1 cellular context compared by ENCODE assay signal in the genomic region with DNA sequence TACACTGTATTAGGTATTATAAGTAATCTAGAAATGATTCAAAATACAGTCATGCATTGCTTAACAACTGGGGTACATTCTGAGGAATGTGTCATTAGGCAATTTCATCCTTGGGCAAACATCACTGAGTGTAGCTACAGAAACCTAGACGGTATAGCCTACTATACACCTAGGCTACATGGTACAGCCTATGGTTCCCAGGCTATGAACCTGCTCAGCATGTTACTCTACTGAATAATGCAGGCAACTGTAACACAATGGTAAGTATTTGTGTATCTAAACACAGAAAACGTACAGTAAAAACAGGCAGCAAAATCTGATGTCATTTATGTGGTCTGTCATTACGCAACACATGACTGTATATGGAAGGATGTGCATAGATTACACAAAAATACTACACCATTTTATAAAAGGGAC.
TF ChIP-seq lines count a peak whose summit lies in the region.

No MANE protein-coding gene starts in this region.

TF ChIP-seq in HepG2, 621 proteins besides CTCF, POLR2A, EP300 and RAD21 (continued from another document):
- TF ChIP-seq, protein P1, sequence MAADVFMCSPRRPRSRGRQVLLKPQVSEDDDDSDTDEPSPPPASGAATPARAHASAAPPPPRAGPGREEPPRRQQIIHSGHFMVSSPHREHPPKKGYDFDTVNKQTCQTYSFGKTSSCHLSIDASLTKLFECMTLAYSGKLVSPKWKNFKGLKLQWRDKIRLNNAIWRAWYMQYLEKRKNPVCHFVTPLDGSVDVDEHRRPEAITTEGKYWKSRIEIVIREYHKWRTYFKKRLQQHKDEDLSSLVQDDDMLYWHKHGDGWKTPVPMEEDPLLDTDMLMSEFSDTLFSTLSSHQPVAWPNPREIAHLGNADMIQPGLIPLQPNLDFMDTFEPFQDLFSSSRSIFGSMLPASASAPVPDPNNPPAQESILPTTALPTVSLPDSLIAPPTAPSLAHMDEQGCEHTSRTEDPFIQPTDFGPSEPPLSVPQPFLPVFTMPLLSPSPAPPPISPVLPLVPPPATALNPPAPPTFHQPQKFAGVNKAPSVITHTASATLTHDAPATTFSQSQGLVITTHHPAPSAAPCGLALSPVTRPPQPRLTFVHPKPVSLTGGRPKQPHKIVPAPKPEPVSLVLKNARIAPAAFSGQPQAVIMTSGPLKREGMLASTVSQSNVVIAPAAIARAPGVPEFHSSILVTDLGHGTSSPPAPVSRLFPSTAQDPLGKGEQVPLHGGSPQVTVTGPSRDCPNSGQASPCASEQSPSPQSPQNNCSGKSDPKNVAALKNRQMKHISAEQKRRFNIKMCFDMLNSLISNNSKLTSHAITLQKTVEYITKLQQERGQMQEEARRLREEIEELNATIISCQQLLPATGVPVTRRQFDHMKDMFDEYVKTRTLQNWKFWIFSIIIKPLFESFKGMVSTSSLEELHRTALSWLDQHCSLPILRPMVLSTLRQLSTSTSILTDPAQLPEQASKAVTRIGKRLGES (CRISPR knock-in tag; IDR thresholded peaks at IDR 0.05; ENCODE audit: borderline replicate concordance): no peak
- TF ChIP-seq, protein P2, sequence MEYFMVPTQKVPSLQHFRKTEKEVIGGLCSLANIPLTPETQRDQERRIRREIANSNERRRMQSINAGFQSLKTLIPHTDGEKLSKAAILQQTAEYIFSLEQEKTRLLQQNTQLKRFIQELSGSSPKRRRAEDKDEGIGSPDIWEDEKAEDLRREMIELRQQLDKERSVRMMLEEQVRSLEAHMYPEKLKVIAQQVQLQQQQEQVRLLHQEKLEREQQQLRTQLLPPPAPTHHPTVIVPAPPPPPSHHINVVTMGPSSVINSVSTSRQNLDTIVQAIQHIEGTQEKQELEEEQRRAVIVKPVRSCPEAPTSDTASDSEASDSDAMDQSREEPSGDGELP (IDR thresholded peaks at IDR 0.05; ENCODE audit: borderline replicate concordance, low read depth): no peak
- TF ChIP-seq, protein P3, sequence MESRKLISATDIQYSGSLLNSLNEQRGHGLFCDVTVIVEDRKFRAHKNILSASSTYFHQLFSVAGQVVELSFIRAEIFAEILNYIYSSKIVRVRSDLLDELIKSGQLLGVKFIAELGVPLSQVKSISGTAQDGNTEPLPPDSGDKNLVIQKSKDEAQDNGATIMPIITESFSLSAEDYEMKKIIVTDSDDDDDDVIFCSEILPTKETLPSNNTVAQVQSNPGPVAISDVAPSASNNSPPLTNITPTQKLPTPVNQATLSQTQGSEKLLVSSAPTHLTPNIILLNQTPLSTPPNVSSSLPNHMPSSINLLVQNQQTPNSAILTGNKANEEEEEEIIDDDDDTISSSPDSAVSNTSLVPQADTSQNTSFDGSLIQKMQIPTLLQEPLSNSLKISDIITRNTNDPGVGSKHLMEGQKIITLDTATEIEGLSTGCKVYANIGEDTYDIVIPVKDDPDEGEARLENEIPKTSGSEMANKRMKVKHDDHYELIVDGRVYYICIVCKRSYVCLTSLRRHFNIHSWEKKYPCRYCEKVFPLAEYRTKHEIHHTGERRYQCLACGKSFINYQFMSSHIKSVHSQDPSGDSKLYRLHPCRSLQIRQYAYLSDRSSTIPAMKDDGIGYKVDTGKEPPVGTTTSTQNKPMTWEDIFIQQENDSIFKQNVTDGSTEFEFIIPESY (CRISPR knock-in tag; IDR thresholded peaks at IDR 0.05): no peak
- TF ChIP-seq NFYC (CRISPR knock-in tag; IDR thresholded peaks at IDR 0.05) (no peak), SIN3B (IDR thresholded peaks at IDR 0.05; ENCODE audit: low read length) (no peak), JDP2 (CRISPR knock-in tag; IDR thresholded peaks at IDR 0.05; ENCODE audit: borderline replicate concordance) (no peak), CBFB (CRISPR knock-in tag; IDR thresholded peaks at IDR 0.05) (no peak), ZNF792 (CRISPR knock-in tag; IDR thresholded peaks at IDR 0.05) (no peak), SMARCE1 (IDR thresholded peaks at IDR 0.05; ENCODE audit: borderline replicate concordance) (no peak), ZNF550 (CRISPR knock-in tag; IDR thresholded peaks at IDR 0.05; ENCODE audit: borderline replicate concordance) (no peak), SP5 (CRISPR knock-in tag; IDR thresholded peaks at IDR 0.05; ENCODE audit: borderline replicate concordance, low read depth) (no peak), ZNF724P (CRISPR knock-in tag; IDR thresholded peaks at IDR 0.05; ENCODE audit: borderline replicate concordance) (no peak), RBM22 (optimal IDR thresholded peaks at IDR 0.05; ENCODE audit: low read length) (no peak)
- TF ChIP-seq, protein P4, sequence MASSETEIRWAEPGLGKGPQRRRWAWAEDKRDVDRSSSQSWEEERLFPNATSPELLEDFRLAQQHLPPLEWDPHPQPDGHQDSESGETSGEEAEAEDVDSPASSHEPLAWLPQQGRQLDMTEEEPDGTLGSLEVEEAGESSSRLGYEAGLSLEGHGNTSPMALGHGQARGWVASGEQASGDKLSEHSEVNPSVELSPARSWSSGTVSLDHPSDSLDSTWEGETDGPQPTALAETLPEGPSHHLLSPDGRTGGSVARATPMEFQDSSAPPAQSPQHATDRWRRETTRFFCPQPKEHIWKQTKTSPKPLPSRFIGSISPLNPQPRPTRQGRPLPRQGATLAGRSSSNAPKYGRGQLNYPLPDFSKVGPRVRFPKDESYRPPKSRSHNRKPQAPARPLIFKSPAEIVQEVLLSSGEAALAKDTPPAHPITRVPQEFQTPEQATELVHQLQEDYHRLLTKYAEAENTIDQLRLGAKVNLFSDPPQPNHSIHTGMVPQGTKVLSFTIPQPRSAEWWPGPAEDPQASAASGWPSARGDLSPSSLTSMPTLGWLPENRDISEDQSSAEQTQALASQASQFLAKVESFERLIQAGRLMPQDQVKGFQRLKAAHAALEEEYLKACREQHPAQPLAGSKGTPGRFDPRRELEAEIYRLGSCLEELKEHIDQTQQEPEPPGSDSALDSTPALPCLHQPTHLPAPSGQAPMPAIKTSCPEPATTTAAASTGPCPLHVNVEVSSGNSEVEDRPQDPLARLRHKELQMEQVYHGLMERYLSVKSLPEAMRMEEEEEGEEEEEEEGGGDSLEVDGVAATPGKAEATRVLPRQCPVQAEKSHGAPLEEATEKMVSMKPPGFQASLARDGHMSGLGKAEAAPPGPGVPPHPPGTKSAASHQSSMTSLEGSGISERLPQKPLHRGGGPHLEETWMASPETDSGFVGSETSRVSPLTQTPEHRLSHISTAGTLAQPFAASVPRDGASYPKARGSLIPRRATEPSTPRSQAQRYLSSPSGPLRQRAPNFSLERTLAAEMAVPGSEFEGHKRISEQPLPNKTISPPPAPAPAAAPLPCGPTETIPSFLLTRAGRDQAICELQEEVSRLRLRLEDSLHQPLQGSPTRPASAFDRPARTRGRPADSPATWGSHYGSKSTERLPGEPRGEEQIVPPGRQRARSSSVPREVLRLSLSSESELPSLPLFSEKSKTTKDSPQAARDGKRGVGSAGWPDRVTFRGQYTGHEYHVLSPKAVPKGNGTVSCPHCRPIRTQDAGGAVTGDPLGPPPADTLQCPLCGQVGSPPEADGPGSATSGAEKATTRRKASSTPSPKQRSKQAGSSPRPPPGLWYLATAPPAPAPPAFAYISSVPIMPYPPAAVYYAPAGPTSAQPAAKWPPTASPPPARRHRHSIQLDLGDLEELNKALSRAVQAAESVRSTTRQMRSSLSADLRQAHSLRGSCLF (CRISPR knock-in tag; IDR thresholded peaks at IDR 0.05; ENCODE audit: borderline replicate concordance): no peak
- TF ChIP-seq, protein P5, sequence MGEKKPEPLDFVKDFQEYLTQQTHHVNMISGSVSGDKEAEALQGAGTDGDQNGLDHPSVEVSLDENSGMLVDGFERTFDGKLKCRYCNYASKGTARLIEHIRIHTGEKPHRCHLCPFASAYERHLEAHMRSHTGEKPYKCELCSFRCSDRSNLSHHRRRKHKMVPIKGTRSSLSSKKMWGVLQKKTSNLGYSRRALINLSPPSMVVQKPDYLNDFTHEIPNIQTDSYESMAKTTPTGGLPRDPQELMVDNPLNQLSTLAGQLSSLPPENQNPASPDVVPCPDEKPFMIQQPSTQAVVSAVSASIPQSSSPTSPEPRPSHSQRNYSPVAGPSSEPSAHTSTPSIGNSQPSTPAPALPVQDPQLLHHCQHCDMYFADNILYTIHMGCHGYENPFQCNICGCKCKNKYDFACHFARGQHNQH (CRISPR knock-in tag; IDR thresholded peaks at IDR 0.05): no peak
TF ChIP-seq in HepG2: peak in this region for 11.
